1 cellular context compared by ENCODE assay signal in the genomic region with DNA sequence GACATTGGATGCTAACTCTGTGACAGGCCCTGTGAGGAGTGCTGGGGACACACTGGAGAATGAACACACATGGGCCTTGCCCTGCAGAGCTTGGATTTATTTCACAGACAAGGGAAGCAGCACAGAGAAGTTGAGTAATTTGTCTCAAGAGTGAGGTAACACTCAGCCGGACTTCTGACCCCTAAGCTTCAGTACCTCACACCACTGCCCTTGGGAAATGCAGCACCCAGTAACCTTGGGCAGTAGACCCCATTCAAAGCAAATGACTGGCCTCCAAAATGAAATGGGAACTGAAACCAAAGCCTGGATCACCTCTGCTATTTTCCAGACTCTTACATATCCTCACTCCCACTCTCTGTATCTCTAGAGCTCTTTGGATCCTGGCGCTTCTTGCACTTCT.
A peak's percentile ranks its signal among the peaks of the same experiment; 100 is the strongest.
TF ChIP-seq lines count a peak whose summit lies in the region.

No MANE protein-coding gene starts in this region.

TF ChIP-seq in HepG2, 621 proteins besides CTCF, POLR2A, EP300 and RAD21 (continued from another document):
- TF ChIP-seq AHDC1 (CRISPR knock-in tag; IDR thresholded peaks at IDR 0.05; ENCODE audit: borderline replicate concordance), result 0 out of 2 replicates have a peak, but pooled peaks have one; percentile 5
